In the genomic region with DNA sequence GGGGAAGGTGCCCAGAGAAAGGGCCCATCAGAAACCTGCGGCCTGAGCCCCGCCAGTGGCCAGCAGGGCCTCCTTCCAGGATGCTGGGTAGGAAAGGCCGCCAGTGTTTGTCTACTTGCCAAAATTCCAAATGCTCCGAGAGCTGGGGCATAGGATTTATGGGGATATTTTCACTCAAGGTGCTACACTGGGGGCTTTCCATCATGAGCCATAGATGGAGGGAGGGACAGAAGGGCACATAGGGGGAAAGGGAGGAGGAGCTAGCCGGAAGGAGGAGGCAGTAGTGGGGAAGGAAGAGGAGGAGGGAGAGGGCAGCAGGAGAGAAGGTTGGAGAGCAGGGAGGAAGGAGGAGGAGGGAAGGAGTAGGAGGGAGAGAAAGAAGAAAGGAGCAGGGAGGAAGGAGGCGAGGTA, we compare ENCODE assay signal across 13 cellular contexts.
"Had no signal": no experiment of that assay in that cellular context is flagged by ENCODE, and none has a peak within 500 bp of the region (broad histone marks: within the 10 kb centered on the region; RNA-seq: fewer than 3 reads in every experiment).

No MANE protein-coding gene starts in this region.

- H3K36me3 ChIP-seq: brain microvascular endothelial cell, thoracic aorta had no signal

- H3K4me3 ChIP-seq: thoracic aorta had no signal

- H3K27ac Mint-ChIP-seq: activated naive CD4-positive, alpha-beta T cell treated with anti-CD3 and anti-CD28 coated beads for 36 hours; dendritic cell treated with granulocyte-macrophage colony-stimulating factor and Interleukin-4, amounts not matched to agents 40 ng/mL and 50 ng/mL, for 4 days; progenitor cell of endocrine pancreas had no signal

- H3K27ac ChIP-seq: brain microvascular endothelial cell, thoracic aorta had no signal

- DNase-seq: activated CD4-positive, alpha-beta T cell treated with anti-CD3 and anti-CD28 coated beads, Interleukin-2, amount 50 U/mL, for 4 hours; activated CD4-positive, CD25-positive, alpha-beta regulatory T cell treated with anti-CD3 and anti-CD28 coated beads, Interleukin-2, amount 50 U/mL, for 72 hours; activated naive CD4-positive, alpha-beta T cell treated with anti-CD3 and anti-CD28 coated beads for 36 hours; amniotic stem cell; brain microvascular endothelial cell; hippocampal formation; midbrain; naive B cell; stimulated activated CD4-positive, alpha-beta T cell treated with anti-CD3 and anti-CD28 coated beads, Interleukin-12 subunit alpha, Interleukin-12 subunit beta, amount 100 ng/mL, for 4 hours; stimulated activated naive CD8-positive, alpha-beta T cell treated with anti-CD3 and anti-CD28 coated beads, Interleukin-15, Interleukin-2, amounts not matched to agents 100 U/mL and 50 U/mL, for 24 hours had no signal

- H3K9me3 ChIP-seq: thoracic aorta had no signal

- H3K4me3 Mint-ChIP-seq: activated naive CD4-positive, alpha-beta T cell treated with anti-CD3 and anti-CD28 coated beads for 36 hours; dendritic cell treated with granulocyte-macrophage colony-stimulating factor and Interleukin-4, amounts not matched to agents 40 ng/mL and 50 ng/mL, for 4 days had no signal
